1 cellular context compared by ENCODE assay signal in genomic region chr12:6226002-6226700, GRCh38.
TF ChIP-seq lines count a peak whose summit lies in the region.

No MANE protein-coding gene starts in this region.

TF ChIP-seq in HepG2, 621 proteins besides CTCF, POLR2A, EP300 and RAD21 (continued from another document and continues in another):
- TF ChIP-seq ATF6 (CRISPR knock-in tag; conservative IDR thresholded peaks at IDR 0.05) = no peak
- no peak for TF ChIP-seq BHLHE40 (IDR thresholded peaks at IDR 0.05; ENCODE audit: low read length)
- TF ChIP-seq GATAD1 (CRISPR knock-in tag; IDR thresholded peaks at IDR 0.05) = no peak
- TF ChIP-seq SPEN (CRISPR knock-in tag; IDR thresholded peaks at IDR 0.05; ENCODE audit: low read depth) = no peak
- TF ChIP-seq ZSCAN31 (CRISPR knock-in tag; IDR thresholded peaks at IDR 0.05; ENCODE audit: low read depth) = no peak
- TF ChIP-seq FOXJ3 (CRISPR knock-in tag; IDR thresholded peaks at IDR 0.05; ENCODE audit: borderline replicate concordance) = 0 out of 2 replicates have a peak, but pooled peaks have one; percentile 44
- no peak for TF ChIP-seq ZNF205 (CRISPR knock-in tag; IDR thresholded peaks at IDR 0.05)
- 0 out of 2 replicates have a peak, but pooled peaks have one; percentile 7 for TF ChIP-seq CREM (IDR thresholded peaks at IDR 0.05)
- TF ChIP-seq CREM (CRISPR knock-in tag; IDR thresholded peaks at IDR 0.05) = no peak
- no peak for TF ChIP-seq SRSF1 (optimal IDR thresholded peaks at IDR 0.05; ENCODE audit: low read depth, low read length)
- no peak for TF ChIP-seq CENPX (CRISPR knock-in tag; IDR thresholded peaks at IDR 0.05)
- no peak for TF ChIP-seq TBL1XR1 (IDR thresholded peaks at IDR 0.05; ENCODE audit: borderline replicate concordance, low read length, partially characterized antibody)
- no peak for TF ChIP-seq DZIP1 (CRISPR knock-in tag; IDR thresholded peaks at IDR 0.05)
- no peak for TF ChIP-seq POGK (CRISPR knock-in tag; conservative IDR thresholded peaks at IDR 0.05)
- no peak for TF ChIP-seq RFX1 (IDR thresholded peaks at IDR 0.05)
- no peak for TF ChIP-seq ZNF253 (CRISPR knock-in tag; IDR thresholded peaks at IDR 0.05; ENCODE audit: borderline replicate concordance)
- no peak for TF ChIP-seq DRAP1 (CRISPR knock-in tag; IDR thresholded peaks at IDR 0.05)
- TF ChIP-seq MIER2 (CRISPR knock-in tag; IDR thresholded peaks at IDR 0.05) = no peak
- TF ChIP-seq NCOR1 (IDR thresholded peaks at IDR 0.05; ENCODE audit: borderline replicate concordance, low read length) = peak; percentile 76; the same call in 1 of the 2 replicates
- no peak for TF ChIP-seq HNF1A (IDR thresholded peaks at IDR 0.05; ENCODE audit: low read depth)
- TF ChIP-seq HNF1A (CRISPR knock-in tag; IDR thresholded peaks at IDR 0.05; ENCODE audit: borderline replicate concordance) = no peak
- peak; percentile 20; the same call in 1 of the 2 replicates for TF ChIP-seq ARID3A (IDR thresholded peaks at IDR 0.05; ENCODE audit: low read depth, low read length)
- TF ChIP-seq USF2 (IDR thresholded peaks at IDR 0.05; ENCODE audit: low read depth, low read length) = no peak
- no peak for TF ChIP-seq USF2 (CRISPR knock-in tag; IDR thresholded peaks at IDR 0.05; ENCODE audit: borderline replicate concordance)
- TF ChIP-seq ZNF33B (CRISPR knock-in tag; IDR thresholded peaks at IDR 0.05) = no peak
- TF ChIP-seq IRF9 (CRISPR knock-in tag; IDR thresholded peaks at IDR 0.05; ENCODE audit: borderline replicate concordance) = no peak
- TF ChIP-seq ZNF264 (CRISPR knock-in tag; IDR thresholded peaks at IDR 0.05) = no peak
- no peak for TF ChIP-seq ZIK1 (CRISPR knock-in tag; IDR thresholded peaks at IDR 0.05; ENCODE audit: borderline replicate concordance, low read depth)
- no peak; the same call in 1 of the 2 replicates for TF ChIP-seq ZNF441 (CRISPR knock-in tag; IDR thresholded peaks at IDR 0.05; ENCODE audit: borderline replicate concordance)
- TF ChIP-seq MED1 (CRISPR knock-in tag; IDR thresholded peaks at IDR 0.05) = no peak
- peak; percentile 87 for TF ChIP-seq CEBPB (IDR thresholded peaks at IDR 0.05; ENCODE audit: borderline replicate concordance, low read depth, low read length)
- no peak for TF ChIP-seq HHEX (CRISPR knock-in tag; IDR thresholded peaks at IDR 0.05)
- TF ChIP-seq ERF (CRISPR knock-in tag; IDR thresholded peaks at IDR 0.05) = peak; percentile 38; the same call in 1 of the 2 replicates
- TF ChIP-seq SAP130 (CRISPR knock-in tag; IDR thresholded peaks at IDR 0.05; ENCODE audit: low read depth) = peak; percentile 55
- TF ChIP-seq NFKBIZ (CRISPR knock-in tag; IDR thresholded peaks at IDR 0.05) = 0 out of 2 replicates have a peak, but pooled peaks have one; percentile 42
- no peak for TF ChIP-seq IKZF4 (CRISPR knock-in tag; IDR thresholded peaks at IDR 0.05; ENCODE audit: borderline replicate concordance, low read depth, not compliant biosample characterization)
- no peak for TF ChIP-seq ZFP36 (IDR thresholded peaks at IDR 0.05; ENCODE audit: borderline replicate concordance, low read depth, low read length, partially characterized antibody)
- no peak for TF ChIP-seq ZNF547 (CRISPR knock-in tag; IDR thresholded peaks at IDR 0.05)
- TF ChIP-seq JARID2 (CRISPR knock-in tag; IDR thresholded peaks at IDR 0.05; ENCODE audit: insufficient replicate concordance) = no peak
- 0 out of 2 replicates have a peak, but pooled peaks have one; percentile 35 for TF ChIP-seq HDAC1 (CRISPR knock-in tag; IDR thresholded peaks at IDR 0.05)
- TF ChIP-seq NFKB2 (CRISPR knock-in tag; IDR thresholded peaks at IDR 0.05; ENCODE audit: borderline replicate concordance) = no peak
- TF ChIP-seq FLYWCH1 (CRISPR knock-in tag; IDR thresholded peaks at IDR 0.05) = no peak
- no peak for TF ChIP-seq KLF11 (CRISPR knock-in tag; IDR thresholded peaks at IDR 0.05)
- no peak for TF ChIP-seq ZBTB14 (CRISPR knock-in tag; IDR thresholded peaks at IDR 0.05)
- TF ChIP-seq E2F1 (CRISPR knock-in tag; IDR thresholded peaks at IDR 0.05) = no peak
- TF ChIP-seq SIX1 (CRISPR knock-in tag; IDR thresholded peaks at IDR 0.05; ENCODE audit: borderline replicate concordance) = peak; percentile 16; the same call in 1 of the 2 replicates
- no peak for TF ChIP-seq ZBTB7A (CRISPR knock-in tag; IDR thresholded peaks at IDR 0.05)
- no peak for TF ChIP-seq NFYB (CRISPR knock-in tag; IDR thresholded peaks at IDR 0.05)
